8 cellular contexts compared by ENCODE assay signal in genomic region chr6:144350176-144350575, GRCh38.
DNase-seq lines count a peak whose midpoint lies in the region; ATAC-seq and TF ChIP-seq lines count a peak whose summit lies in the region.

No MANE protein-coding gene starts in this region.

- intact Hi-C loops in activated T-helper 1 cell treated with anti-CD3 and anti-CD28 coated beads, Interleukin-12 subunit alpha, Interleukin-12 subunit beta, Interleukin-2, Interleukin-4 antibody, amounts not matched to agents 30 ng/mL and 10 ng/mL and 1 ng/mL, durations not matched to agents 14 hours and 24 hours and 36 hours (cut with micrococcal nuclease) = loop anchor here (5.0 kb wide), 4 partner anchors 62 to 1408 kb away; no protein-coding TSS in a partner anchor
- intact Hi-C loops in left colon (cut with DNase I, micrococcal nuclease) = no loop called here

- no peaks in the 10 kb centered on the region for H3K9me3 ChIP-seq in neutrophil

- H3K27me3 Mint-ChIP-seq in activated T-helper 1 cell treated with anti-CD3 and anti-CD28 coated beads, Interleukin-12 subunit alpha, Interleukin-12 subunit beta, Interleukin-2, Interleukin-4 antibody, amounts not matched to agents 30 ng/mL and 10 ng/mL and 1 ng/mL, durations not matched to agents 14 hours and 24 hours and 36 hours (ENCODE audit: insufficient read depth) = no peaks in the 10 kb centered on the region

- H3K4me3 Mint-ChIP-seq in activated T-helper 1 cell treated with anti-CD3 and anti-CD28 coated beads, Interleukin-12 subunit alpha, Interleukin-12 subunit beta, Interleukin-2, Interleukin-4 antibody, amounts not matched to agents 30 ng/mL and 10 ng/mL and 1 ng/mL, durations not matched to agents 14 hours and 24 hours and 36 hours = peak overlapping the region; percentile 83

- no peak for TF ChIP-seq CTCF in neutrophil (IDR thresholded peaks at IDR 0.05)

- ATAC-seq in GM18907 (IDR thresholded peaks at IDR 0.05; ENCODE audit: unreplicated experiment) (peak; percentile 43), HG02884 (IDR thresholded peaks at IDR 0.05; ENCODE audit: unreplicated experiment) (peak; percentile 32), left colon (no peak), GM19397 (IDR thresholded peaks at IDR 0.05; ENCODE audit: unreplicated experiment) (no peak)

- no peaks in the 10 kb centered on the region for H3K27me3 ChIP-seq in neutrophil

- no peak for DNase-seq in activated T-helper 1 cell treated with anti-CD3 and anti-CD28 coated beads, Interleukin-12 subunit alpha, Interleukin-12 subunit beta, Interleukin-2, Interleukin-4 antibody, amounts not matched to agents 30 ng/mL and 10 ng/mL and 1 ng/mL, durations not matched to agents 14 hours and 24 hours and 36 hours (ENCODE audit: low spot score)
- no peak for DNase-seq in cerebellar cortex (ENCODE audit: low spot score)
- no peak for DNase-seq in left colon
- DNase-seq in stimulated activated CD4-positive, alpha-beta T cell treated with anti-CD3 and anti-CD28 coated beads, Interleukin-2, amount 100 ng/mL, for 48 hours = no peak

- H3K36me3 Mint-ChIP-seq in activated T-helper 1 cell treated with anti-CD3 and anti-CD28 coated beads, Interleukin-12 subunit alpha, Interleukin-12 subunit beta, Interleukin-2, Interleukin-4 antibody, amounts not matched to agents 30 ng/mL and 10 ng/mL and 1 ng/mL, durations not matched to agents 14 hours and 24 hours and 36 hours (ENCODE audit: low read depth) = peaks cover 23% of the 10 kb centered on the region

- H3K27ac ChIP-seq in neutrophil = peak overlapping the region; percentile 71

- no peaks in the 10 kb centered on the region for H3K36me3 ChIP-seq in neutrophil

- peaks cover 37 to 57% of the 10 kb centered on the region in 2 experiments for H3K4me1 ChIP-seq in neutrophil (ENCODE audit: control insufficient read depth in 1 of 2, insufficient read depth in 1 of 2, low read depth in 1 of 2, low read length in 1 of 2)

- H3K9me3 Mint-ChIP-seq in activated T-helper 1 cell treated with anti-CD3 and anti-CD28 coated beads, Interleukin-12 subunit alpha, Interleukin-12 subunit beta, Interleukin-2, Interleukin-4 antibody, amounts not matched to agents 30 ng/mL and 10 ng/mL and 1 ng/mL, durations not matched to agents 14 hours and 24 hours and 36 hours = peaks cover 5% of the 10 kb centered on the region

- H3K4me3 ChIP-seq in neutrophil (ENCODE audit: low read depth in 1 of 2, low read length in 1 of 2) = peak overlapping the region in 1 of 2 experiments; percentile 0

- H3K27ac Mint-ChIP-seq in activated T-helper 1 cell treated with anti-CD3 and anti-CD28 coated beads, Interleukin-12 subunit alpha, Interleukin-12 subunit beta, Interleukin-2, Interleukin-4 antibody, amounts not matched to agents 30 ng/mL and 10 ng/mL and 1 ng/mL, durations not matched to agents 14 hours and 24 hours and 36 hours = peak overlapping the region; percentile 94

- peaks cover 89% of the 10 kb centered on the region for H3K4me1 Mint-ChIP-seq in activated T-helper 1 cell treated with anti-CD3 and anti-CD28 coated beads, Interleukin-12 subunit alpha, Interleukin-12 subunit beta, Interleukin-2, Interleukin-4 antibody, amounts not matched to agents 30 ng/mL and 10 ng/mL and 1 ng/mL, durations not matched to agents 14 hours and 24 hours and 36 hours (ENCODE audit: low read depth)

Comparison
In these comparisons a context has a peak if more than half of its experiments do, and no peak if none do; other contexts are left out.
1. ATAC-seq: peak in GM18907 (single experiment) and HG02884 (single experiment); none in left colon (single experiment) and GM19397 (single experiment).